15 cellular contexts compared by ENCODE assay signal in the genomic region with DNA sequence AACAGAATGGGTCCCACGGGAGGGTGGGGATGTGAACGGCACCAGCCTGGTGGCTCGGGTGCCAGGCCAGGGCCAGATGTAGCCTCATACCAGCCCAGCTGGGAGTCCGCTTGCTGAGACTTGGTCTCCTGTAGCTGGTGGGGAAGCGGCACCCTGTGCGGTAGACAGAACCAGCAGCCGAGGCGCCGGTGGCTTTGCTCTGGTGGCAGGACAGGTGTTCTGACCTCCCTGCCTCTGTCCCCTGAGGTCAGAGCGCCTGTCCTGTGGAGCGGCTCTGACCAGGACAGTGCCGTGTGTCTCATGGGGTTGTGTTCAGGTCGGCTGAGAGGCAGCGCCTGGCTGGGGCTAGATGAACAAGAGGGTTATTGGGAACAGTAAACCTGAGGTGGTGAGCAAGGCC.
"Had no signal": no experiment of that assay in that cellular context is flagged by ENCODE, and none has a peak within 500 bp of the region (broad histone marks: within the 10 kb centered on the region; RNA-seq: fewer than 3 reads in every experiment).

No MANE protein-coding gene starts in this region.

- H3K9ac ChIP-seq: parathyroid adenoma had no signal

- H3K27ac ChIP-seq: epithelial cell of prostate, gastroesophageal sphincter, parathyroid adenoma, VCaP had no signal

- H3K4me3 ChIP-seq: gastroesophageal sphincter, skin epidermis had no signal

- H3K27me3 ChIP-seq: gastroesophageal sphincter had no signal

- DNase-seq: activated CD4-positive, alpha-beta T cell treated with anti-CD3 and anti-CD28 coated beads for 4 hours; activated CD8-positive, alpha-beta T cell treated with anti-CD3 and anti-CD28 coated beads for 36 hours; activated naive CD4-positive, alpha-beta T cell treated with anti-CD3 and anti-CD28 coated beads for 36 hours; central memory CD4-positive, alpha-beta T cell; cortex of kidney; effector memory CD4-positive, alpha-beta T cell; hippocampal formation; retina; T-helper 9 cell; trophoblast cell had no signal

- H3K9me3 ChIP-seq: gastroesophageal sphincter had no signal

- H3K4me1 ChIP-seq: parathyroid adenoma had no signal
